1 cellular context compared by ENCODE assay signal in genomic region chr19:37719111-37719926, GRCh38.
TF ChIP-seq lines count a peak whose summit lies in the region.

TSS of gene ZNF607 (minus strand) at chr19:37719761. CDS start at chr19:37711618, 8,143 bp downstream.

TF ChIP-seq in K562, 482 proteins besides CTCF, POLR2A, EP300 and RAD21 (continued from another document and continues in another):
- TF ChIP-seq ELK3 (CRISPR knock-in tag; IDR thresholded peaks at IDR 0.05) (no peak), BRD4 (IDR thresholded peaks at IDR 0.05) (no peak), NR2F6 (CRISPR knock-in tag; IDR thresholded peaks at IDR 0.05) (no peak), YY1 (IDR thresholded peaks at IDR 0.05; ENCODE audit: borderline replicate concordance in 1 of 3, control insufficient read depth in 1 of 3, extremely low read depth in 1 of 3, insufficient read depth in 3 of 3, insufficient read length in 1 of 3, insufficient replicate concordance in 2 of 3, low read depth in 1 of 3, low read length in 2 of 3) (peak in 1 of 3 experiments; percentile 16), NR2C1 (IDR thresholded peaks at IDR 0.05) (no peak), NR2C1 (tag; IDR thresholded peaks at IDR 0.05) (no peak), CREB3L1 (IDR thresholded peaks at IDR 0.05; ENCODE audit: borderline replicate concordance, low read depth) (peak; percentile 61; the same call in 1 of the 2 replicates), HEY1 (CRISPR knock-in tag; IDR thresholded peaks at IDR 0.05; ENCODE audit: borderline replicate concordance) (no peak), SAP30 (IDR thresholded peaks at IDR 0.05; ENCODE audit: borderline replicate concordance, insufficient read depth, low read depth, low read length, poor library complexity, severe bottlenecking) (no peak), SP1 (CRISPR knock-in tag; IDR thresholded peaks at IDR 0.05) (no peak), CBFA2T3 (IDR thresholded peaks at IDR 0.05) (no peak), XRCC4 (IDR thresholded peaks at IDR 0.05; ENCODE audit: extremely low read depth, insufficient read depth, insufficient read length) (no peak), KAT8 (IDR thresholded peaks at IDR 0.05; ENCODE audit: low read depth) (no peak), EGR1 (conservative IDR thresholded peaks at IDR 0.05) (peak; percentile 38; the same call in 1 of the 2 replicates), DNMT1 (IDR thresholded peaks at IDR 0.05) (no peak), ZZZ3 (IDR thresholded peaks at IDR 0.05) (no peak), CEBPZ (IDR thresholded peaks at IDR 0.05; ENCODE audit: borderline replicate concordance, low read depth, low read length) (no peak), VEZF1 (CRISPR knock-in tag; IDR thresholded peaks at IDR 0.05) (peak; percentile 79), ZNF324 (CRISPR knock-in tag; IDR thresholded peaks at IDR 0.05) (no peak), HMGXB4 (CRISPR knock-in tag; IDR thresholded peaks at IDR 0.05) (no peak), MAFF (IDR thresholded peaks at IDR 0.05; ENCODE audit: low read length) (no peak), MXI1 (IDR thresholded peaks at IDR 0.05; ENCODE audit: low read depth, low read length) (peak; percentile 50; the same call in 1 of the 2 replicates), CTBP1 (IDR thresholded peaks at IDR 0.05; ENCODE audit: borderline replicate concordance) (peak; percentile 61), ATF1 (CRISPR knock-in tag; IDR thresholded peaks at IDR 0.05) (0 out of 2 replicates have a peak, but pooled peaks have one; percentile 17), ATF1 (tag; IDR thresholded peaks at IDR 0.05) (peak; percentile 79), POU5F1 (IDR thresholded peaks at IDR 0.05; ENCODE audit: borderline replicate concordance, low read depth, low read length, partially characterized antibody) (no peak), TBP (optimal IDR thresholded peaks at IDR 0.05; ENCODE audit: low read depth, low read length) (no peak), ZNF384 (IDR thresholded peaks at IDR 0.05; ENCODE audit: low read depth, low read length) (no peak), NFATC3 (IDR thresholded peaks at IDR 0.05) (no peak), KLF1 (tag; IDR thresholded peaks at IDR 0.05) (no peak), MAFK (IDR thresholded peaks at IDR 0.05; ENCODE audit: low read length) (no peak), DEAF1 (CRISPR knock-in tag; IDR thresholded peaks at IDR 0.05) (no peak), TCF7 (IDR thresholded peaks at IDR 0.05; ENCODE audit: borderline replicate concordance) (no peak), E2F4 (CRISPR knock-in tag; IDR thresholded peaks at IDR 0.05; ENCODE audit: low read depth) (no peak), NBN (IDR thresholded peaks at IDR 0.05; ENCODE audit: low read depth) (no peak), ZNF239 (CRISPR knock-in tag; IDR thresholded peaks at IDR 0.05) (no peak), TOE1 (IDR thresholded peaks at IDR 0.05; ENCODE audit: borderline replicate concordance) (no peak), TOE1 (CRISPR knock-in tag; IDR thresholded peaks at IDR 0.05; ENCODE audit: borderline replicate concordance, low read depth) (no peak), CBX3 (IDR thresholded peaks at IDR 0.05; ENCODE audit: borderline replicate concordance in 1 of 2, low read length in 2 of 2) (no peak), BRCA1 (IDR thresholded peaks at IDR 0.05) (no peak), BRCA1 (CRISPR knock-in tag; IDR thresholded peaks at IDR 0.05) (no peak), ATF4 (CRISPR knock-in tag; IDR thresholded peaks at IDR 0.05) (no peak), ZNF780A (CRISPR knock-in tag; IDR thresholded peaks at IDR 0.05) (no peak), TRIM25 (IDR thresholded peaks at IDR 0.05; ENCODE audit: borderline replicate concordance) (no peak), MXD1 (CRISPR knock-in tag; IDR thresholded peaks at IDR 0.05; ENCODE audit: borderline replicate concordance, poor library complexity, severe bottlenecking) (no peak), BCL6 (CRISPR knock-in tag; IDR thresholded peaks at IDR 0.05) (no peak), POLR2AphosphoS2 (IDR thresholded peaks at IDR 0.05; ENCODE audit: low read length) (no peak), ZNF518B (CRISPR knock-in tag; IDR thresholded peaks at IDR 0.05) (no peak)
